Comparison of ENCODE assay signal across 1 cellular context in the genomic region with DNA sequence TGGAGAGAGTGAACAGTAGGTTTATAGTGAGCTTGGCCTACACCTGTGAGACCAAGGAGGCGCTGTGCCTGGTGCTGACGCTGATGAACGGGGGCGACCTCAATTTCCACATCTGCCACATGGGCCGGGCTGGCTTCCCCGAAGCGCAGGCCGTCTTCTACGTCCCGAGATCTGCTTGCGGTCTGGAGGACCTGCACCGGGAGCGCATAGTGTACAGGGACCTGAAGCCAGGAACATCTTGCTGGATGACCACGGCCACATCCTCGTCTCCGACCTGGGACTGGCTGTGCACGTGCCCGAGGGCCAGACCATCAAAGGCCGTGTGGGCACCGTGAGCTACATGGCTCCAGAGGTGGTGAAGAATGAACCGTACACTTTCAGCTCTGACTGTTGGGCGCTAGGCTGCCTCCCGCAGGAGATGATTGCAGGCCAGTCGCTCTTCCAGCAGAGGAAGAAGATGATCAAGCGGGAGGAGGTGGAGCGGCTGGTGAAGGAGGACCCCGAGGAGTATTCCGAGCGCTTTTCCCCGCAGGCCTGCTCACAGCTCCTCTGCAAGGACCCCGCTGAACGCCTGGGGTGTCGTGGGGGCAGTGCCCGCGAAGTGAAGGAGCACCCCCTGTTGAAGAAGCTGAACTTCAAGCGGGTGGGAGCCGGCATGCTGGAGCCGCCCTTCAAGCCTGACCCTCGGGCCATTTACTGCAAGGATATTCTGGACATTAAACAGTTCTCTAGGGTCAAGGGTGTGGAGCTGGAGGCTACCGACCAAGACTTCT.
TF ChIP-seq lines count a peak whose summit lies in the region.

No MANE protein-coding gene starts in this region.

TF ChIP-seq in H1, 55 proteins besides CTCF, POLR2A, EP300 and RAD21:
- TF ChIP-seq KDM1A (IDR thresholded peaks at IDR 0.05; ENCODE audit: borderline replicate concordance, low read length) (no peak), RNF2 (IDR thresholded peaks at IDR 0.05; ENCODE audit: borderline replicate concordance, low read depth, low read length, missing control alignments, poor library complexity, severe bottlenecking) (no peak), SIX5 (IDR thresholded peaks at IDR 0.05; ENCODE audit: low read depth, low read length) (no peak), POLR2AphosphoS5 (IDR thresholded peaks at IDR 0.05; ENCODE audit: low read depth, low read length) (no peak), EZH2 (IDR thresholded peaks at IDR 0.05; ENCODE audit: low read depth, low read length, severe bottlenecking) (no peak), EGR1 (IDR thresholded peaks at IDR 0.05; ENCODE audit: borderline replicate concordance, low read depth, low read length) (no peak), TBP (IDR thresholded peaks at IDR 0.05; ENCODE audit: low read depth, low read length) (no peak), POU5F1 (IDR thresholded peaks at IDR 0.05; ENCODE audit: low read depth, low read length) (no peak), RBBP5 (IDR thresholded peaks at IDR 0.05; ENCODE audit: borderline replicate concordance, low read depth, low read length) (no peak), KDM5A (IDR thresholded peaks at IDR 0.05; ENCODE audit: low read length) (no peak), PHF8 (conservative IDR thresholded peaks at IDR 0.05; ENCODE audit: low read depth, low read length) (no peak), SAP30 (IDR thresholded peaks at IDR 0.05; ENCODE audit: insufficient read depth, insufficient replicate concordance, low read length) (no peak), SUZ12 (IDR thresholded peaks at IDR 0.05; ENCODE audit: low read length) (no peak), CHD1 (IDR thresholded peaks at IDR 0.05; ENCODE audit: low read depth, low read length) (no peak), SIRT6 (IDR thresholded peaks at IDR 0.05; ENCODE audit: low read length) (no peak), SP2 (IDR thresholded peaks at IDR 0.05; ENCODE audit: low read length) (no peak)
- TF ChIP-seq, protein P1, sequence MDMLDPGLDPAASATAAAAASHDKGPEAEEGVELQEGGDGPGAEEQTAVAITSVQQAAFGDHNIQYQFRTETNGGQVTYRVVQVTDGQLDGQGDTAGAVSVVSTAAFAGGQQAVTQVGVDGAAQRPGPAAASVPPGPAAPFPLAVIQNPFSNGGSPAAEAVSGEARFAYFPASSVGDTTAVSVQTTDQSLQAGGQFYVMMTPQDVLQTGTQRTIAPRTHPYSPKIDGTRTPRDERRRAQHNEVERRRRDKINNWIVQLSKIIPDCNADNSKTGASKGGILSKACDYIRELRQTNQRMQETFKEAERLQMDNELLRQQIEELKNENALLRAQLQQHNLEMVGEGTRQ (IDR thresholded peaks at IDR 0.05; ENCODE audit: low read length), result no peak
- TF ChIP-seq, protein P2, sequence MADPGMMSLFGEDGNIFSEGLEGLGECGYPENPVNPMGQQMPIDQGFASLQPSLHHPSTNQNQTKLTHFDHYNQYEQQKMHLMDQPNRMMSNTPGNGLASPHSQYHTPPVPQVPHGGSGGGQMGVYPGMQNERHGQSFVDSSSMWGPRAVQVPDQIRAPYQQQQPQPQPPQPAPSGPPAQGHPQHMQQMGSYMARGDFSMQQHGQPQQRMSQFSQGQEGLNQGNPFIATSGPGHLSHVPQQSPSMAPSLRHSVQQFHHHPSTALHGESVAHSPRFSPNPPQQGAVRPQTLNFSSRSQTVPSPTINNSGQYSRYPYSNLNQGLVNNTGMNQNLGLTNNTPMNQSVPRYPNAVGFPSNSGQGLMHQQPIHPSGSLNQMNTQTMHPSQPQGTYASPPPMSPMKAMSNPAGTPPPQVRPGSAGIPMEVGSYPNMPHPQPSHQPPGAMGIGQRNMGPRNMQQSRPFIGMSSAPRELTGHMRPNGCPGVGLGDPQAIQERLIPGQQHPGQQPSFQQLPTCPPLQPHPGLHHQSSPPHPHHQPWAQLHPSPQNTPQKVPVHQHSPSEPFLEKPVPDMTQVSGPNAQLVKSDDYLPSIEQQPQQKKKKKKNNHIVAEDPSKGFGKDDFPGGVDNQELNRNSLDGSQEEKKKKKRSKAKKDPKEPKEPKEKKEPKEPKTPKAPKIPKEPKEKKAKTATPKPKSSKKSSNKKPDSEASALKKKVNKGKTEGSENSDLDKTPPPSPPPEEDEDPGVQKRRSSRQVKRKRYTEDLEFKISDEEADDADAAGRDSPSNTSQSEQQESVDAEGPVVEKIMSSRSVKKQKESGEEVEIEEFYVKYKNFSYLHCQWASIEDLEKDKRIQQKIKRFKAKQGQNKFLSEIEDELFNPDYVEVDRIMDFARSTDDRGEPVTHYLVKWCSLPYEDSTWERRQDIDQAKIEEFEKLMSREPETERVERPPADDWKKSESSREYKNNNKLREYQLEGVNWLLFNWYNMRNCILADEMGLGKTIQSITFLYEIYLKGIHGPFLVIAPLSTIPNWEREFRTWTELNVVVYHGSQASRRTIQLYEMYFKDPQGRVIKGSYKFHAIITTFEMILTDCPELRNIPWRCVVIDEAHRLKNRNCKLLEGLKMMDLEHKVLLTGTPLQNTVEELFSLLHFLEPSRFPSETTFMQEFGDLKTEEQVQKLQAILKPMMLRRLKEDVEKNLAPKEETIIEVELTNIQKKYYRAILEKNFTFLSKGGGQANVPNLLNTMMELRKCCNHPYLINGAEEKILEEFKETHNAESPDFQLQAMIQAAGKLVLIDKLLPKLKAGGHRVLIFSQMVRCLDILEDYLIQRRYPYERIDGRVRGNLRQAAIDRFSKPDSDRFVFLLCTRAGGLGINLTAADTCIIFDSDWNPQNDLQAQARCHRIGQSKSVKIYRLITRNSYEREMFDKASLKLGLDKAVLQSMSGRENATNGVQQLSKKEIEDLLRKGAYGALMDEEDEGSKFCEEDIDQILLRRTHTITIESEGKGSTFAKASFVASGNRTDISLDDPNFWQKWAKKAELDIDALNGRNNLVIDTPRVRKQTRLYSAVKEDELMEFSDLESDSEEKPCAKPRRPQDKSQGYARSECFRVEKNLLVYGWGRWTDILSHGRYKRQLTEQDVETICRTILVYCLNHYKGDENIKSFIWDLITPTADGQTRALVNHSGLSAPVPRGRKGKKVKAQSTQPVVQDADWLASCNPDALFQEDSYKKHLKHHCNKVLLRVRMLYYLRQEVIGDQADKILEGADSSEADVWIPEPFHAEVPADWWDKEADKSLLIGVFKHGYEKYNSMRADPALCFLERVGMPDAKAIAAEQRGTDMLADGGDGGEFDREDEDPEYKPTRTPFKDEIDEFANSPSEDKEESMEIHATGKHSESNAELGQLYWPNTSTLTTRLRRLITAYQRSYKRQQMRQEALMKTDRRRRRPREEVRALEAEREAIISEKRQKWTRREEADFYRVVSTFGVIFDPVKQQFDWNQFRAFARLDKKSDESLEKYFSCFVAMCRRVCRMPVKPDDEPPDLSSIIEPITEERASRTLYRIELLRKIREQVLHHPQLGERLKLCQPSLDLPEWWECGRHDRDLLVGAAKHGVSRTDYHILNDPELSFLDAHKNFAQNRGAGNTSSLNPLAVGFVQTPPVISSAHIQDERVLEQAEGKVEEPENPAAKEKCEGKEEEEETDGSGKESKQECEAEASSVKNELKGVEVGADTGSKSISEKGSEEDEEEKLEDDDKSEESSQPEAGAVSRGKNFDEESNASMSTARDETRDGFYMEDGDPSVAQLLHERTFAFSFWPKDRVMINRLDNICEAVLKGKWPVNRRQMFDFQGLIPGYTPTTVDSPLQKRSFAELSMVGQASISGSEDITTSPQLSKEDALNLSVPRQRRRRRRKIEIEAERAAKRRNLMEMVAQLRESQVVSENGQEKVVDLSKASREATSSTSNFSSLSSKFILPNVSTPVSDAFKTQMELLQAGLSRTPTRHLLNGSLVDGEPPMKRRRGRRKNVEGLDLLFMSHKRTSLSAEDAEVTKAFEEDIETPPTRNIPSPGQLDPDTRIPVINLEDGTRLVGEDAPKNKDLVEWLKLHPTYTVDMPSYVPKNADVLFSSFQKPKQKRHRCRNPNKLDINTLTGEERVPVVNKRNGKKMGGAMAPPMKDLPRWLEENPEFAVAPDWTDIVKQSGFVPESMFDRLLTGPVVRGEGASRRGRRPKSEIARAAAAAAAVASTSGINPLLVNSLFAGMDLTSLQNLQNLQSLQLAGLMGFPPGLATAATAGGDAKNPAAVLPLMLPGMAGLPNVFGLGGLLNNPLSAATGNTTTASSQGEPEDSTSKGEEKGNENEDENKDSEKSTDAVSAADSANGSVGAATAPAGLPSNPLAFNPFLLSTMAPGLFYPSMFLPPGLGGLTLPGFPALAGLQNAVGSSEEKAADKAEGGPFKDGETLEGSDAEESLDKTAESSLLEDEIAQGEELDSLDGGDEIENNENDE (IDR thresholded peaks at IDR 0.05; ENCODE audit: insufficient replicate concordance, low read length), result no peak
- TF ChIP-seq, protein P3, sequence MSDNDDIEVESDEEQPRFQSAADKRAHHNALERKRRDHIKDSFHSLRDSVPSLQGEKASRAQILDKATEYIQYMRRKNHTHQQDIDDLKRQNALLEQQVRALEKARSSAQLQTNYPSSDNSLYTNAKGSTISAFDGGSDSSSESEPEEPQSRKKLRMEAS (IDR thresholded peaks at IDR 0.05), result no peak
- TF ChIP-seq, protein P4, sequence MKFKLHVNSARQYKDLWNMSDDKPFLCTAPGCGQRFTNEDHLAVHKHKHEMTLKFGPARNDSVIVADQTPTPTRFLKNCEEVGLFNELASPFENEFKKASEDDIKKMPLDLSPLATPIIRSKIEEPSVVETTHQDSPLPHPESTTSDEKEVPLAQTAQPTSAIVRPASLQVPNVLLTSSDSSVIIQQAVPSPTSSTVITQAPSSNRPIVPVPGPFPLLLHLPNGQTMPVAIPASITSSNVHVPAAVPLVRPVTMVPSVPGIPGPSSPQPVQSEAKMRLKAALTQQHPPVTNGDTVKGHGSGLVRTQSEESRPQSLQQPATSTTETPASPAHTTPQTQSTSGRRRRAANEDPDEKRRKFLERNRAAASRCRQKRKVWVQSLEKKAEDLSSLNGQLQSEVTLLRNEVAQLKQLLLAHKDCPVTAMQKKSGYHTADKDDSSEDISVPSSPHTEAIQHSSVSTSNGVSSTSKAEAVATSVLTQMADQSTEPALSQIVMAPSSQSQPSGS (IDR thresholded peaks at IDR 0.05; ENCODE audit: low read length), result no peak
